2 cellular contexts compared by ENCODE assay signal in genomic region chr11:69557266-69557665, GRCh38.
TF ChIP-seq lines count a peak whose summit lies in the region.

No MANE protein-coding gene starts in this region.

TF ChIP-seq in IMR-90, 13 proteins besides CTCF, POLR2A, EP300 and RAD21:
- TF ChIP-seq USF2 (IDR thresholded peaks at IDR 0.05; ENCODE audit: low read depth, low read length) (no peak), MAZ (IDR thresholded peaks at IDR 0.05; ENCODE audit: borderline replicate concordance, low read depth, low read length) (no peak), MAFK (IDR thresholded peaks at IDR 0.05; ENCODE audit: low read depth, low read length) (no peak), CHD1 (IDR thresholded peaks at IDR 0.05; ENCODE audit: low read depth, low read length) (no peak), FOS (IDR thresholded peaks at IDR 0.05; ENCODE audit: low read depth, low read length) (no peak), NFE2L2 (IDR thresholded peaks at IDR 0.05; ENCODE audit: low read depth, low read length) (no peak)

TF ChIP-seq in H1, 55 proteins besides CTCF, POLR2A, EP300 and RAD21:
- TF ChIP-seq KDM5A (IDR thresholded peaks at IDR 0.05; ENCODE audit: low read length) (no peak), CHD1 (IDR thresholded peaks at IDR 0.05; ENCODE audit: low read depth, low read length) (no peak), RXRA (IDR thresholded peaks at IDR 0.05; ENCODE audit: insufficient read depth, low read depth, low read length) (no peak), POLR2AphosphoS5 (IDR thresholded peaks at IDR 0.05; ENCODE audit: low read depth, low read length) (no peak), ASH2L (IDR thresholded peaks at IDR 0.05; ENCODE audit: low read length) (no peak), ZNF274 (IDR thresholded peaks at IDR 0.05; ENCODE audit: borderline replicate concordance, extremely low read depth, low read length) (no peak), GABPA (IDR thresholded peaks at IDR 0.05; ENCODE audit: borderline replicate concordance, insufficient read depth, low read length) (no peak), KDM1A (IDR thresholded peaks at IDR 0.05; ENCODE audit: borderline replicate concordance, low read length) (no peak), KDM4A (IDR thresholded peaks at IDR 0.05; ENCODE audit: low read depth, low read length, severe bottlenecking) (no peak), NANOG (IDR thresholded peaks at IDR 0.05; ENCODE audit: insufficient read depth, low read depth, low read length, poor library complexity, severe bottlenecking) (no peak), SP2 (IDR thresholded peaks at IDR 0.05; ENCODE audit: low read length) (no peak), EZH2 (IDR thresholded peaks at IDR 0.05; ENCODE audit: low read depth, low read length, severe bottlenecking) (no peak), TAF7 (optimal IDR thresholded peaks at IDR 0.05; ENCODE audit: borderline replicate concordance, low read depth, low read length) (no peak), BACH1 (IDR thresholded peaks at IDR 0.05; ENCODE audit: low read length) (no peak)
- TF ChIP-seq, protein P1, sequence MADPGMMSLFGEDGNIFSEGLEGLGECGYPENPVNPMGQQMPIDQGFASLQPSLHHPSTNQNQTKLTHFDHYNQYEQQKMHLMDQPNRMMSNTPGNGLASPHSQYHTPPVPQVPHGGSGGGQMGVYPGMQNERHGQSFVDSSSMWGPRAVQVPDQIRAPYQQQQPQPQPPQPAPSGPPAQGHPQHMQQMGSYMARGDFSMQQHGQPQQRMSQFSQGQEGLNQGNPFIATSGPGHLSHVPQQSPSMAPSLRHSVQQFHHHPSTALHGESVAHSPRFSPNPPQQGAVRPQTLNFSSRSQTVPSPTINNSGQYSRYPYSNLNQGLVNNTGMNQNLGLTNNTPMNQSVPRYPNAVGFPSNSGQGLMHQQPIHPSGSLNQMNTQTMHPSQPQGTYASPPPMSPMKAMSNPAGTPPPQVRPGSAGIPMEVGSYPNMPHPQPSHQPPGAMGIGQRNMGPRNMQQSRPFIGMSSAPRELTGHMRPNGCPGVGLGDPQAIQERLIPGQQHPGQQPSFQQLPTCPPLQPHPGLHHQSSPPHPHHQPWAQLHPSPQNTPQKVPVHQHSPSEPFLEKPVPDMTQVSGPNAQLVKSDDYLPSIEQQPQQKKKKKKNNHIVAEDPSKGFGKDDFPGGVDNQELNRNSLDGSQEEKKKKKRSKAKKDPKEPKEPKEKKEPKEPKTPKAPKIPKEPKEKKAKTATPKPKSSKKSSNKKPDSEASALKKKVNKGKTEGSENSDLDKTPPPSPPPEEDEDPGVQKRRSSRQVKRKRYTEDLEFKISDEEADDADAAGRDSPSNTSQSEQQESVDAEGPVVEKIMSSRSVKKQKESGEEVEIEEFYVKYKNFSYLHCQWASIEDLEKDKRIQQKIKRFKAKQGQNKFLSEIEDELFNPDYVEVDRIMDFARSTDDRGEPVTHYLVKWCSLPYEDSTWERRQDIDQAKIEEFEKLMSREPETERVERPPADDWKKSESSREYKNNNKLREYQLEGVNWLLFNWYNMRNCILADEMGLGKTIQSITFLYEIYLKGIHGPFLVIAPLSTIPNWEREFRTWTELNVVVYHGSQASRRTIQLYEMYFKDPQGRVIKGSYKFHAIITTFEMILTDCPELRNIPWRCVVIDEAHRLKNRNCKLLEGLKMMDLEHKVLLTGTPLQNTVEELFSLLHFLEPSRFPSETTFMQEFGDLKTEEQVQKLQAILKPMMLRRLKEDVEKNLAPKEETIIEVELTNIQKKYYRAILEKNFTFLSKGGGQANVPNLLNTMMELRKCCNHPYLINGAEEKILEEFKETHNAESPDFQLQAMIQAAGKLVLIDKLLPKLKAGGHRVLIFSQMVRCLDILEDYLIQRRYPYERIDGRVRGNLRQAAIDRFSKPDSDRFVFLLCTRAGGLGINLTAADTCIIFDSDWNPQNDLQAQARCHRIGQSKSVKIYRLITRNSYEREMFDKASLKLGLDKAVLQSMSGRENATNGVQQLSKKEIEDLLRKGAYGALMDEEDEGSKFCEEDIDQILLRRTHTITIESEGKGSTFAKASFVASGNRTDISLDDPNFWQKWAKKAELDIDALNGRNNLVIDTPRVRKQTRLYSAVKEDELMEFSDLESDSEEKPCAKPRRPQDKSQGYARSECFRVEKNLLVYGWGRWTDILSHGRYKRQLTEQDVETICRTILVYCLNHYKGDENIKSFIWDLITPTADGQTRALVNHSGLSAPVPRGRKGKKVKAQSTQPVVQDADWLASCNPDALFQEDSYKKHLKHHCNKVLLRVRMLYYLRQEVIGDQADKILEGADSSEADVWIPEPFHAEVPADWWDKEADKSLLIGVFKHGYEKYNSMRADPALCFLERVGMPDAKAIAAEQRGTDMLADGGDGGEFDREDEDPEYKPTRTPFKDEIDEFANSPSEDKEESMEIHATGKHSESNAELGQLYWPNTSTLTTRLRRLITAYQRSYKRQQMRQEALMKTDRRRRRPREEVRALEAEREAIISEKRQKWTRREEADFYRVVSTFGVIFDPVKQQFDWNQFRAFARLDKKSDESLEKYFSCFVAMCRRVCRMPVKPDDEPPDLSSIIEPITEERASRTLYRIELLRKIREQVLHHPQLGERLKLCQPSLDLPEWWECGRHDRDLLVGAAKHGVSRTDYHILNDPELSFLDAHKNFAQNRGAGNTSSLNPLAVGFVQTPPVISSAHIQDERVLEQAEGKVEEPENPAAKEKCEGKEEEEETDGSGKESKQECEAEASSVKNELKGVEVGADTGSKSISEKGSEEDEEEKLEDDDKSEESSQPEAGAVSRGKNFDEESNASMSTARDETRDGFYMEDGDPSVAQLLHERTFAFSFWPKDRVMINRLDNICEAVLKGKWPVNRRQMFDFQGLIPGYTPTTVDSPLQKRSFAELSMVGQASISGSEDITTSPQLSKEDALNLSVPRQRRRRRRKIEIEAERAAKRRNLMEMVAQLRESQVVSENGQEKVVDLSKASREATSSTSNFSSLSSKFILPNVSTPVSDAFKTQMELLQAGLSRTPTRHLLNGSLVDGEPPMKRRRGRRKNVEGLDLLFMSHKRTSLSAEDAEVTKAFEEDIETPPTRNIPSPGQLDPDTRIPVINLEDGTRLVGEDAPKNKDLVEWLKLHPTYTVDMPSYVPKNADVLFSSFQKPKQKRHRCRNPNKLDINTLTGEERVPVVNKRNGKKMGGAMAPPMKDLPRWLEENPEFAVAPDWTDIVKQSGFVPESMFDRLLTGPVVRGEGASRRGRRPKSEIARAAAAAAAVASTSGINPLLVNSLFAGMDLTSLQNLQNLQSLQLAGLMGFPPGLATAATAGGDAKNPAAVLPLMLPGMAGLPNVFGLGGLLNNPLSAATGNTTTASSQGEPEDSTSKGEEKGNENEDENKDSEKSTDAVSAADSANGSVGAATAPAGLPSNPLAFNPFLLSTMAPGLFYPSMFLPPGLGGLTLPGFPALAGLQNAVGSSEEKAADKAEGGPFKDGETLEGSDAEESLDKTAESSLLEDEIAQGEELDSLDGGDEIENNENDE (IDR thresholded peaks at IDR 0.05; ENCODE audit: insufficient replicate concordance, low read length), result no peak
